In the genomic region with DNA sequence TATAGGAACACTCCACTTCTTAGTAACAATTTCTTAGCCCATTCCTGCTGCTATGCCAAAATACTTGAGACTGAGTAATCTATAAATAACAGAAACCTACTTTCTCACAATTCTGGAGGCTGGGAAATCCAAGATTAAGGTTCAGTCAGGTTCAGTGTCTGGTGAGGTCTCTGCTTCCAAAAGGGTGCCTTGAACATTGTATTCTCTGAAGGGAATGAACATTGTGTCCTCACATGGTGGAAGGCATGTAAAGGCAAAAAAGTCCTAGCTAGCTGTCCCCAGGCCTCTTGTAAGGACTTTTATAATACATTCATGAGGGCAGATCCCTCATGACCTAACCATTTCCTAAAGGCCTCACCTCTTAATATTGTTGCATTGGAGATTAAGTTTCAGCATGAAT, we compare ENCODE assay signal across 22 cellular contexts. TPM values are rescaled to one million over a fixed set of nuclear protein-coding genes. Genes with fewer than 3 reads are reported as not detected.
DNase-seq lines count a peak whose midpoint lies in the region; ATAC-seq and TF ChIP-seq lines count a peak whose summit lies in the region.
"Had no signal": no experiment of that assay in that cellular context is flagged by ENCODE, and none has a peak within 500 bp of the region (broad histone marks: within the 10 kb centered on the region; RNA-seq: fewer than 3 reads in every experiment).

No MANE protein-coding gene starts in this region.

- H3K27ac ChIP-seq in left ventricle myocardium inferior (replicated peaks) (peak overlapping the region; percentile 49), right atrium auricular region (peak overlapping the region in 1 of 2 donors; percentile 57), gastrocnemius medialis (peak overlapping the region; percentile 51 to 76 (median 64)), prostate gland (peak overlapping the region in 1 of 2 donors; percentile 8)
- H3K27ac ChIP-seq: A549, C4-2B, SJSA1 had no signal

- H3K9me3 ChIP-seq in left ventricle myocardium inferior (replicated peaks), result no peaks in the 10 kb centered on the region
- H3K9me3 ChIP-seq in right atrium auricular region, result no peaks in the 10 kb centered on the region
- H3K9me3 ChIP-seq in gastrocnemius medialis, result no peaks in the 10 kb centered on the region
- no peaks in the 10 kb centered on the region for H3K9me3 ChIP-seq in prostate gland
- H3K9me3 ChIP-seq: A549, SJSA1 had no signal

- H3K4me3 Mint-ChIP-seq in progenitor cell of endocrine pancreas (ENCODE audit: low read depth), result no peak overlapping the region
- H3K4me3 Mint-ChIP-seq: endodermal cell, nephron progenitor cell had no signal

- TF ChIP-seq POLR2A in gastrocnemius medialis (IDR thresholded peaks at IDR 0.05) (no peak), prostate gland (IDR thresholded peaks at IDR 0.05) (no peak)

- no peaks in the 10 kb centered on the region for H3K9me3 Mint-ChIP-seq in progenitor cell of endocrine pancreas (ENCODE audit: low read depth)
- H3K9me3 Mint-ChIP-seq: endodermal cell, nephron progenitor cell had no signal

- H3K27me3 ChIP-seq in left ventricle myocardium inferior (ENCODE audit: low read depth) (no peaks in the 10 kb centered on the region), right atrium auricular region (no peaks in the 10 kb centered on the region), gastrocnemius medialis (no peaks in the 10 kb centered on the region), prostate gland (replicated peaks; ENCODE audit: insufficient read depth) (no peaks in the 10 kb centered on the region)
- H3K27me3 ChIP-seq: SJSA1 had no signal

- in situ Hi-C loops in gastrocnemius medialis (cut with MboI; ENCODE audit: low sequenced_read_pairs in 4 of 4), result loop anchor here in 2 of 4 donors (10.0 to 25.0 kb wide), 2 partner anchors 138 to 575 kb away; no protein-coding TSS in a partner anchor

- no peak for TF ChIP-seq CTCF in left ventricle myocardium inferior (IDR thresholded peaks at IDR 0.05; ENCODE audit: borderline replicate concordance)
- no peak for TF ChIP-seq CTCF in right atrium auricular region (IDR thresholded peaks at IDR 0.05)
- no peak for TF ChIP-seq CTCF in fibroblast of the aortic adventitia (IDR thresholded peaks at IDR 0.05; ENCODE audit: insufficient read depth, low read length)
- no peak for TF ChIP-seq CTCF in gastrocnemius medialis (IDR thresholded peaks at IDR 0.05 in 4 of 5, conservative IDR thresholded peaks at IDR 0.05 in 1 of 5)
- TF ChIP-seq CTCF in prostate gland (IDR thresholded peaks at IDR 0.05), result no peak
- no peak for TF ChIP-seq CTCF in progenitor cell of endocrine pancreas (IDR thresholded peaks at IDR 0.05; ENCODE audit: unreplicated experiment)

- no peak for DNase-seq in left ventricle myocardium inferior
- no peak for DNase-seq in right atrium auricular region (ENCODE audit: low spot score)
- peak; percentile 30 for DNase-seq in fibroblast of the aortic adventitia (ENCODE audit: low read depth)
- no peak for DNase-seq in gastrocnemius medialis
- DNase-seq in mucosa of gallbladder (ENCODE audit: low spot score), result no peak
- no peak for DNase-seq in prostate gland (ENCODE audit: low spot score)
- DNase-seq in progenitor cell of endocrine pancreas (ENCODE audit: low spot score, unreplicated experiment), result no peak
- DNase-seq in nucleus accumbens (lab: John Stamatoyannopoulos, UW), result no peak
- DNase-seq: activated CD8-positive, alpha-beta memory T cell treated with anti-CD3 and anti-CD28 coated beads, Interleukin-2, amount 50 U/mL, for 4 hours; activated naive CD4-positive, alpha-beta T cell treated with Interleukin-2 at 50 U/mL for 16 hours; DMS153; endodermal cell; NCI-H2029; NCI-H510A treated with DMSO at 0.1 percent for 48 hours; nephron progenitor cell; right cardiac atrium; T-helper 9 cell had no signal

- H3K27ac Mint-ChIP-seq in progenitor cell of endocrine pancreas, result no peak overlapping the region
- H3K27ac Mint-ChIP-seq: endodermal cell, nephron progenitor cell had no signal

- H3K36me3 ChIP-seq in left ventricle myocardium inferior, result no peaks in the 10 kb centered on the region
- H3K36me3 ChIP-seq in right atrium auricular region, result no peaks in the 10 kb centered on the region
- no peaks in the 10 kb centered on the region for H3K36me3 ChIP-seq in gastrocnemius medialis
- H3K36me3 ChIP-seq in prostate gland, result no peaks in the 10 kb centered on the region
- H3K36me3 ChIP-seq: SJSA1 had no signal

- intact Hi-C loops in left ventricle myocardium inferior (cut with micrococcal nuclease) (no loop called here), gastrocnemius medialis (cut with DNase I; ENCODE audit: low total_unique reads) (loop anchor here (5.0 kb wide), 2 partner anchors 250 to 510 kb away; a partner anchor contains a TSS), prostate gland (cut with DNase I) (loop anchor here (5.0 to 10.0 kb wide), 3 partner anchors 508 to 668 kb away; a partner anchor contains a TSS)

- no peaks in the 10 kb centered on the region for H3K27me3 Mint-ChIP-seq in progenitor cell of endocrine pancreas

- peak in 1 of 2 donors; percentile 37 for ATAC-seq in gastrocnemius medialis
- ATAC-seq: A549, HCT116, HepG2 had no signal

- H3K4me1 ChIP-seq in left ventricle myocardium inferior (peaks cover 15% of the 10 kb centered on the region), right atrium auricular region (peaks cover 0 to 21% of the 10 kb centered on the region in 2 donors), gastrocnemius medialis (peaks cover 13 to 17% of the 10 kb centered on the region in 2 donors), prostate gland (replicated peaks) (no peaks in the 10 kb centered on the region)
- H3K4me1 ChIP-seq: SJSA1 had no signal

- H3K4me3 ChIP-seq in left ventricle myocardium inferior, result no peak overlapping the region
- H3K4me3 ChIP-seq in right atrium auricular region, result no peak overlapping the region
- H3K4me3 ChIP-seq in fibroblast of the aortic adventitia (ENCODE audit: low read depth, low read length), result no peak overlapping the region
- H3K4me3 ChIP-seq in gastrocnemius medialis, result no peak overlapping the region
- no peak overlapping the region for H3K4me3 ChIP-seq in prostate gland
- H3K4me3 ChIP-seq: A549, SJSA1 had no signal

- H3K36me3 Mint-ChIP-seq in progenitor cell of endocrine pancreas (ENCODE audit: insufficient read depth), result no peaks in the 10 kb centered on the region

- no peaks in the 10 kb centered on the region for H3K4me1 Mint-ChIP-seq in progenitor cell of endocrine pancreas (ENCODE audit: low read depth)
- H3K4me1 Mint-ChIP-seq: endodermal cell, nephron progenitor cell had no signal

RNA-seq across cellular contexts. Expression of a gene that starts 6.9 kb away (rescaled TPM):
- 0.55 TPM for total RNA-seq in left ventricle myocardium inferior
- 1 to 10 TPM in 1 of 2 donors, not detected in 1; 3.3 TPM for total RNA-seq in right atrium auricular region
- 1.2 and 2.0 TPM in 2 replicates for total RNA-seq in fibroblast of the aortic adventitia (ENCODE audit: low replicate concordance)
- not detected for total RNA-seq in gastrocnemius medialis
- 0.81 TPM for total RNA-seq in mucosa of gallbladder
- total RNA-seq in prostate gland, result 1 to 10 TPM in 1 of 2 donors, not detected in 1; 9.3 TPM
- 0.75 and 0.79 TPM in 2 replicates for total RNA-seq in progenitor cell of endocrine pancreas
